Comparison of ENCODE assay signal across 34 cellular contexts in the genomic region with DNA sequence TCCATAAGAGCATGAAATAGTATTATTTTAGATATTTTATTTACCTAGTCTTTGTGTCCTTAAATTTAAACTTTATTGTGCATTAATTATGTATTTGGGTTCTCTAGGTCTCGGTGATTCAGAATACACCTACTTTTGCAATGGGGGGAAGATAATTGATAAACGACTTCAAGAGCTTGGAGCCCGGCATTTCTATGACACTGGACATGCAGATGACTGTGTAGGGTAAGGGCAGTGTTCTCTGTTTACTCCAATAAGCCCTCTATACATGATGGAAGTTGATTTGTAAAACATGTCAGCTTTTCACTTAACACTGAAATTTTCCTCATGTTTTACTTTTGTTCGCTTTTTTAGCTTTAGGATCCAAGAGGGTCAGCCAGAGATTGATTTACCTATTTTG. TPM values are rescaled to one million over a fixed set of nuclear protein-coding genes. Genes with fewer than 3 reads are reported as not detected.
"Had no signal": no experiment of that assay in that cellular context is flagged by ENCODE, and none has a peak within 500 bp of the region (broad histone marks: within the 10 kb centered on the region; RNA-seq: fewer than 3 reads in every experiment).

No MANE protein-coding gene starts in this region.

- H3K4me1 ChIP-seq: SJCRH30 had no signal

- ATAC-seq: Panc1, Right ventricle myocardium inferior, SK-N-SH treated with all-trans-retinoic acid at 6 μM for 48 hours had no signal

- H3K4me3 ChIP-seq: MG63, PC-9, SJCRH30, SK-N-MC had no signal

- DNase-seq: Kasumi-1, MG63, NCI-H1048, NCI-H1092 treated with DMSO at 0.1 percent for 48 hours, NCI-H1105 treated with DMSO at 0.1 percent for 48 hours, NCI-H1417, NCI-H1436, NCI-H146, NCI-H1694, NCI-H187, NCI-H1930, NCI-H2029 treated with DMSO at 0.1 percent for 48 hours, NCI-H2081 treated with DMSO at 0.1 percent for 48 hours, NCI-H2107, NCI-H2171, NCI-H226, NCI-H446 treated with DMSO at 0.1 percent for 48 hours, NCI-H510A, NCI-H524, NCI-H526, NCI-H69, NCI-H748 treated with DMSO at 0.1 percent for 48 hours, NCI-H82, PC-9, SHP77, SIG-M5, SJCRH30 had no signal

- H3K27me3 ChIP-seq: MG63, SJCRH30 had no signal

- H2AFZ ChIP-seq: PC-9 had no signal

- H3K9me3 ChIP-seq: MG63, SJCRH30 had no signal

- H3K27ac ChIP-seq: PC-9, RWPE1, SJCRH30, SK-N-MC had no signal

- H3K4me2 ChIP-seq: PC-9 had no signal

RNA-seq across cellular contexts. Expression of a gene that starts 24.2 kb away (rescaled TPM):
- total RNA-seq: OCI-LY7, PC-9, Right ventricle myocardium inferior, RPMI7951, SJCRH30 had no signal
